Comparison of ENCODE assay signal across 1 cellular context in genomic region chrX:24153175-24153795, GRCh38.
TF ChIP-seq lines count a peak whose summit lies in the region.

No MANE protein-coding gene starts in this region.

TF ChIP-seq in H1, 55 proteins besides CTCF, POLR2A, EP300 and RAD21:
- no peak for TF ChIP-seq TBP (IDR thresholded peaks at IDR 0.05; ENCODE audit: low read depth, low read length)
